8 cellular contexts compared by ENCODE assay signal in the genomic region with DNA sequence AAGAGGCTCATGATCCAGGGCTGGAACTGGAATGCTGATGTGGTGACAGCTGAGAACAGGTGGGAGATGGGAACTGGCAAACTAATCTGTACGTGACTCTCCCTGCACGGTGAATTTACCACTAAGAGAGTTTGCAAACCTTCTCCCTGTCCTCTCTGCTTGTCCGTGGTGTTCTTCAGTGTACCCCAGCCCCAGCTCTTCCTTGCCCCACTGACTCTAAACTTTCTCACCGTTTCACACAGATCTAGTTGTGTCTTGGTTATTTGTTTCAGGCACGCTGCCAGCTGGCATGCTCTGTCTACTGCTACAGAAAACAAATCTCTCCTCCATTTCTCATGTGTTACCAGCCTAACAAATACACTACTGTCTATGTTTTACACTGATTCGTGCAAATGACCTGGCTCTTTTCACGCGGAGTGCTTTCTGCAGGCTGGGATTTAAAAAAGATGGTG.
DNase-seq lines count a peak whose midpoint lies in the region; ATAC-seq, FAIRE-seq and TF ChIP-seq lines count a peak whose summit lies in the region.

No MANE protein-coding gene starts in this region.

- no peak overlapping the region for H3K9ac ChIP-seq in adipocyte (ENCODE audit: low read length)

- H3K4me3 ChIP-seq in adipocyte (ENCODE audit: low read length) = no peak overlapping the region
- H3K4me3 ChIP-seq in foreskin fibroblast (ENCODE audit: low read depth in 1 of 2, low read length in 2 of 2) = no peak overlapping the region
- H3K4me3 ChIP-seq in pancreas = peak overlapping the region in 1 of 4 donors; percentile 8
- H3K4me3 ChIP-seq in PC-9 = no peak overlapping the region

- H3F3A ChIP-seq in PC-9 (ENCODE audit: insufficient read depth, low read depth) = no peaks in the 10 kb centered on the region

- H3K36me3 ChIP-seq in adipocyte (ENCODE audit: control insufficient read depth, insufficient read depth, low read length, severe bottlenecking) (no peaks in the 10 kb centered on the region), pancreas (no peaks in the 10 kb centered on the region), PC-9 (ENCODE audit: low read depth) (no peaks in the 10 kb centered on the region)

- H3K9me3 ChIP-seq in adipocyte (ENCODE audit: control insufficient read depth, low read length) (no peaks in the 10 kb centered on the region), pancreas (no peaks in the 10 kb centered on the region), PC-9 (ENCODE audit: insufficient read depth, low read depth) (no peaks in the 10 kb centered on the region)

- H3K27ac ChIP-seq in pancreas (no peak overlapping the region), PC-9 (no peak overlapping the region)

- in situ Hi-C loops in ACHN (cut with HindIII; ENCODE audit: low pct_ligation_motif_present, low pct_unique_long_range_greater_than_20kb, low sequenced_read_pairs) = no loop called here

- WGBS in pancreas, 2 donors = 11 to 14% methylated on average over 8 of the region's 8 CpGs

- POLR2A ChIA-PET in PC-9 (lab: Charles Lee; ENCODE audit: unreplicated experiment) = no interaction called here

- DNase-seq in DMS79 (lab: John Stamatoyannopoulos, UW) (peak; percentile 0), adipocyte (ENCODE audit: low read depth) (peak; percentile 19), foreskin fibroblast (peak; percentile 16 to 56), pancreas (peak; percentile 35 to 69 (median 51)), ACHN (no peak), GF-D8 (lab: John Stamatoyannopoulos, UW) (no peak), PC-9 (no peak)

- H3K4me2 ChIP-seq in PC-9 = no peak overlapping the region

- H3K9me2 ChIP-seq in PC-9 (ENCODE audit: insufficient read depth) = no peaks in the 10 kb centered on the region

- H3K27me3 ChIP-seq in adipocyte (replicated peaks; ENCODE audit: control insufficient read depth, insufficient read depth, low read length) (no peaks in the 10 kb centered on the region), pancreas (no peaks in the 10 kb centered on the region), PC-9 (ENCODE audit: insufficient read depth, low read depth) (no peaks in the 10 kb centered on the region)

- peaks cover 2% of the 10 kb centered on the region for H3K4me1 ChIP-seq in adipocyte (ENCODE audit: control insufficient read depth, insufficient read depth, low read length)
- peaks cover 0 to 4% (median 0%) of the 10 kb centered on the region in 3 donors for H3K4me1 ChIP-seq in pancreas
- H3K4me1 ChIP-seq in PC-9 (replicated peaks; ENCODE audit: insufficient read depth) = no peaks in the 10 kb centered on the region

- no peaks in the 10 kb centered on the region for H3K79me2 ChIP-seq in PC-9 (ENCODE audit: low read depth)

- CTCF ChIA-PET in PC-9 (lab: Charles Lee) = interaction anchor here (0.6 kb wide), 1 partner anchor 243 kb away, joined by 5 read pairs; no protein-coding TSS in a partner anchor

- BruUV-seq in PC-9 (replicated peaks; lab: Mats Ljungman, UMichigan) = no TSS peak

- no peak for FAIRE-seq in pancreas (lab: Jason Lieb, UNC)

- TF ChIP-seq CTCF in foreskin fibroblast (IDR thresholded peaks at IDR 0.05; ENCODE audit: low read depth, low read length) (no peak), pancreas (IDR thresholded peaks at IDR 0.05) (no peak), PC-9 (conservative IDR thresholded peaks at IDR 0.05) (no peak)

- intact Hi-C loops in pancreas (cut with DNase I) (no loop called here), PC-9 (cut with micrococcal nuclease; ENCODE audit: unreplicated experiment) (no loop called here)

- no peak overlapping the region for H2AFZ ChIP-seq in PC-9

- ATAC-seq in pancreas (peak; percentile 74 to 85 (median 82)), GM19351 (IDR thresholded peaks at IDR 0.05; ENCODE audit: unreplicated experiment) (no peak)

- H4K20me1 ChIP-seq in PC-9 (ENCODE audit: insufficient read depth) = no peaks in the 10 kb centered on the region

Comparison
In these comparisons a context has a peak if more than half of its experiments do, and no peak if none do; other contexts are left out.
1. DNase-seq: peak in DMS79 (single experiment), adipocyte (single experiment), foreskin fibroblast (2 of 2) and pancreas (6 of 6); none in ACHN (single experiment), GF-D8 (single experiment) and PC-9 (0 of 2).